ENCODE assay signal across 1 cellular context in the genomic region with DNA sequence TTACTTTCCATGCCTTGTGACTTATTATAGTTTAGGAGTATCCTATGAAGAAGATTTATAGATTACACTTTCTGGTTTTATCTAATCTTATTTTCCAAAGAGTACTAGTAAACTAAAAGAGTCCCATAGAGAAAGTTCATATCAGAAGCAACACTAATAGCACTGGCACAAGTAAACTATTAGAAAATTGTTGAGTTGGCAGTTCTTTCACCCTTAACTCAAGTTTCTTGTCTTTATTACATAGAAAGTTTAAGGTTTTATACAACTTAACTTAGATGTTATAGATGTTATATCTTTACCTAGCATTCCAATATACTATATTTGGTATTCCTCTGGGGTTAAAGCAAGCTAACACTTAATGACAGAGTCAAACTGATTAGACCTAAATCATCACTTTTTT.
TF ChIP-seq lines count a peak whose summit lies in the region.

No MANE protein-coding gene starts in this region.

TF ChIP-seq in K562, 482 proteins besides CTCF, POLR2A, EP300 and RAD21 (continued from another document):
- TF ChIP-seq, protein P1, sequence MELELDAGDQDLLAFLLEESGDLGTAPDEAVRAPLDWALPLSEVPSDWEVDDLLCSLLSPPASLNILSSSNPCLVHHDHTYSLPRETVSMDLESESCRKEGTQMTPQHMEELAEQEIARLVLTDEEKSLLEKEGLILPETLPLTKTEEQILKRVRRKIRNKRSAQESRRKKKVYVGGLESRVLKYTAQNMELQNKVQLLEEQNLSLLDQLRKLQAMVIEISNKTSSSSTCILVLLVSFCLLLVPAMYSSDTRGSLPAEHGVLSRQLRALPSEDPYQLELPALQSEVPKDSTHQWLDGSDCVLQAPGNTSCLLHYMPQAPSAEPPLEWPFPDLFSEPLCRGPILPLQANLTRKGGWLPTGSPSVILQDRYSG (tag; conservative IDR thresholded peaks at IDR 0.05; ENCODE audit: low read depth) = no peak
- TF ChIP-seq BHLHE40 (IDR thresholded peaks at IDR 0.05; ENCODE audit: low read length) = no peak
- no peak for TF ChIP-seq ZC3H8 (IDR thresholded peaks at IDR 0.05)
- TF ChIP-seq GTF2F1 (IDR thresholded peaks at IDR 0.05; ENCODE audit: low read depth, low read length) = no peak
- TF ChIP-seq ZFPM2 (CRISPR knock-in tag; IDR thresholded peaks at IDR 0.05) = no peak
- peak; percentile 27; the same call in 1 of the 2 replicates for TF ChIP-seq ZNF316 (IDR thresholded peaks at IDR 0.05)
- 0 out of 2 replicates have a peak, but pooled peaks have one; percentile 13 for TF ChIP-seq MAFG (tag; conservative IDR thresholded peaks at IDR 0.05)
- TF ChIP-seq, protein P2, sequence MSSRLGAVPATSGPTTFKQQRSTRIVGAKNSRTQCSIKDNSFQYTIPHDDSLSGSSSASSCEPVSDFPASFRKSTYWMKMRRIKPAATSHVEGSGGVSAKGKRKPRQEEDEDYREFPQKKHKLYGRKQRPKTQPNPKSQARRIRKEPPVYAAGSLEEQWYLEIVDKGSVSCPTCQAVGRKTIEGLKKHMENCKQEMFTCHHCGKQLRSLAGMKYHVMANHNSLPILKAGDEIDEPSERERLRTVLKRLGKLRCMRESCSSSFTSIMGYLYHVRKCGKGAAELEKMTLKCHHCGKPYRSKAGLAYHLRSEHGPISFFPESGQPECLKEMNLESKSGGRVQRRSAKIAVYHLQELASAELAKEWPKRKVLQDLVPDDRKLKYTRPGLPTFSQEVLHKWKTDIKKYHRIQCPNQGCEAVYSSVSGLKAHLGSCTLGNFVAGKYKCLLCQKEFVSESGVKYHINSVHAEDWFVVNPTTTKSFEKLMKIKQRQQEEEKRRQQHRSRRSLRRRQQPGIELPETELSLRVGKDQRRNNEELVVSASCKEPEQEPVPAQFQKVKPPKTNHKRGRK (tag; IDR thresholded peaks at IDR 0.05) = no peak
- no peak for TF ChIP-seq ZKSCAN1 (IDR thresholded peaks at IDR 0.05; ENCODE audit: low read depth, low read length)
- no peak for TF ChIP-seq ZNF232 (CRISPR knock-in tag; IDR thresholded peaks at IDR 0.05)
- TF ChIP-seq, protein P3, sequence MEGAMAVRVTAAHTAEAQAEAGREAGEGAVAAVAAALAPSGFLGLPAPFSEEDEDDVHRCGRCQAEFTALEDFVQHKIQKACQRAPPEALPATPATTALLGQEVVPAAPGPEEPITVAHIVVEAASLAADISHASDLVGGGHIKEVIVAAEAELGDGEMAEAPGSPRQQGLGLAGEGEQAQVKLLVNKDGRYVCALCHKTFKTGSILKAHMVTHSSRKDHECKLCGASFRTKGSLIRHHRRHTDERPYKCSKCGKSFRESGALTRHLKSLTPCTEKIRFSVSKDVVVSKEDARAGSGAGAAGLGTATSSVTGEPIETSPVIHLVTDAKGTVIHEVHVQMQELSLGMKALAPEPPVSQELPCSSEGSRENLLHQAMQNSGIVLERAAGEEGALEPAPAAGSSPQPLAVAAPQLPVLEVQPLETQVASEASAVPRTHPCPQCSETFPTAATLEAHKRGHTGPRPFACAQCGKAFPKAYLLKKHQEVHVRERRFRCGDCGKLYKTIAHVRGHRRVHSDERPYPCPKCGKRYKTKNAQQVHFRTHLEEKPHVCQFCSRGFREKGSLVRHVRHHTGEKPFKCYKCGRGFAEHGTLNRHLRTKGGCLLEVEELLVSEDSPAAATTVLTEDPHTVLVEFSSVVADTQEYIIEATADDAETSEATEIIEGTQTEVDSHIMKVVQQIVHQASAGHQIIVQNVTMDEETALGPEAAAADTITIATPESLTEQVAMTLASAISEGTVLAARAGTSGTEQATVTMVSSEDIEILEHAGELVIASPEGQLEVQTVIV (CRISPR knock-in tag; IDR thresholded peaks at IDR 0.05; ENCODE audit: borderline replicate concordance) = no peak
